Comparison of ENCODE assay signal across 16 cellular contexts in the genomic region with DNA sequence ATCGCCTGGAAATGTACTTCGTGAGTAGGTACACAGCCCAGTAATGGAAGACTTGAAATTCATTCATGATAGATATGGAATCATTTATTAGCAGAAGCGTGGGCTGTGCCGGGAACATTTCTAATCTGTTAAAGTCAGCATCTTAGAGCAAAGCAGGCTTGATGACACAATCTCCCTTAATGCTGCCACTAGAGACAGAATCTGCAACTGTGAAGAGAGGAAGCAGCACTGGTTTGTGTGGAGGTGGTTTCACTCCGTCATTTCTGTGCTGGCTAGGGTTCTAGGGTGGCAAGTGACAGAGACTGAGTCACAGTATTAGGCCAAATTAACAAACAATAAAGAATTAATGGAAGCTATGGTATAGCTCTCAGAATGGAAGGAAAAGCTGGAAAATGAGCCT.
DNase-seq lines count a peak whose midpoint lies in the region; ATAC-seq, FAIRE-seq and TF ChIP-seq lines count a peak whose summit lies in the region.
"Had no signal": no experiment of that assay in that cellular context is flagged by ENCODE, and none has a peak within 500 bp of the region (broad histone marks: within the 10 kb centered on the region; RNA-seq: fewer than 3 reads in every experiment).

No MANE protein-coding gene starts in this region.

- intact Hi-C loops in head of caudate nucleus (cut with DNase I), result no loop called here

- peak; percentile 94 for FAIRE-seq in GM12892 (lab: Jason Lieb, UNC)

- TF ChIP-seq CTCF in NB4 (IDR thresholded peaks at IDR 0.05; ENCODE audit: low read depth, low read length), result no peak

- no peak for TF ChIP-seq POLR2A in GM12892 (IDR thresholded peaks at IDR 0.05; ENCODE audit: low read depth, low read length)
- TF ChIP-seq POLR2A in NB4 (IDR thresholded peaks at IDR 0.05; ENCODE audit: extremely low read depth, insufficient read length), result no peak

- no peak for ATAC-seq in HG03342 (IDR thresholded peaks at IDR 0.05; ENCODE audit: unreplicated experiment)
- ATAC-seq: gastroesophageal sphincter, psoas muscle had no signal

- DNase-seq in EH (ENCODE audit: low read depth) (peak; percentile 18), GM12892 (ENCODE audit: insufficient read length) (no peak), NB4 (ENCODE audit: low read depth) (peak; percentile 20), head of caudate nucleus (peak in 38 of 42 donors; percentile 11 to 84 (median 52)), C1 segment of cervical spinal cord (lab: John Stamatoyannopoulos, UW) (no peak), RKO (ENCODE audit: low spot score) (no peak)
- DNase-seq: activated CD4-positive, CD25-positive, alpha-beta regulatory T cell; activated gamma-delta T cell treated with Interleukin-2 at 50 U/mL for 16 hours; cerebellar nuclear complex; KBM-7; NCI-H226; psoas muscle; SHP77 treated with DMSO at 0.1 percent for 48 hours had no signal

- H3K4me3 ChIP-seq in NB4 (ENCODE audit: low read depth, low read length), result no peak overlapping the region
- H3K4me3 ChIP-seq: gastroesophageal sphincter, psoas muscle, upper lobe of left lung had no signal

Comparison
In these comparisons a context has a peak if more than half of its experiments do, and no peak if none do; other contexts are left out.
1. DNase-seq: peak in EH (single experiment), NB4 (single experiment) and head of caudate nucleus (38 of 42); none in GM12892 (single experiment), C1 segment of cervical spinal cord (0 of 14) and RKO (single experiment).